Comparison of ENCODE assay signal across 19 cellular contexts in genomic region chr21:30996728-30997127, GRCh38. TPM values are rescaled to one million over a fixed set of nuclear protein-coding genes. Genes with fewer than 3 reads are reported as not detected.
DNase-seq lines count a peak whose midpoint lies in the region; ATAC-seq and TF ChIP-seq lines count a peak whose summit lies in the region.
"Had no signal": no experiment of that assay in that cellular context is flagged by ENCODE, and none has a peak within 500 bp of the region (broad histone marks: within the 10 kb centered on the region; RNA-seq: fewer than 3 reads in every experiment).

No MANE protein-coding gene starts in this region.

- H3K4me3 ChIP-seq in BLaER1, result no peak overlapping the region
- H3K4me3 ChIP-seq: BLaER1 treated with 17β-estradiol and CSF1 and Interleukin-3, amounts not matched to agents 10 nM and 100 nM; GM23248 had no signal

- DNase-seq in RWPE1 (ENCODE audit: low spot score), result peak; percentile 14
- DNase-seq in foreskin keratinocyte, result peak; percentile 15 to 53
- no peak for DNase-seq in omental fat pad (ENCODE audit: low spot score)
- DNase-seq in stimulated activated naive CD4-positive, alpha-beta T cell (lab: John Stamatoyannopoulos, UW), result no peak
- DNase-seq in NCI-H2171 treated with DMSO at 0.1 percent for 48 hours (lab: John Stamatoyannopoulos, UW), result no peak
- DNase-seq: 8988T; Calu3; CD8-positive, alpha-beta T cell; DMS79 treated with DMSO at 0.1 percent for 48 hours; GF-D8; GM23248; HCEC 1CT had no signal

- peak; percentile 76 for ATAC-seq in foreskin keratinocyte
- peak; percentile 54 for ATAC-seq in omental fat pad (ENCODE audit: low FRiP score)
- ATAC-seq in HG02885 (IDR thresholded peaks at IDR 0.05; ENCODE audit: poor library complexity, unreplicated experiment), result no peak
- ATAC-seq: CD8-positive, alpha-beta T cell; HepG2 had no signal

- peaks cover 20% of the 10 kb centered on the region for H3K4me1 ChIP-seq in BLaER1
- H3K4me1 ChIP-seq in foreskin keratinocyte, result no peaks in the 10 kb centered on the region

- 0 out of 2 replicates have a peak overlapping the region, but pooled peaks have one; percentile 18 for H3K4me2 ChIP-seq in BLaER1

- no peak overlapping the region for H3K9ac ChIP-seq in BLaER1
- H3K9ac ChIP-seq: BLaER1 treated with 17β-estradiol and CSF1 and Interleukin-3, amounts not matched to agents 10 nM and 100 nM; GM23248 had no signal

- no peaks in the 10 kb centered on the region for H3K9me3 ChIP-seq in BLaER1
- H3K9me3 ChIP-seq: BLaER1 treated with 17β-estradiol and CSF1 and Interleukin-3, amounts not matched to agents 10 nM and 100 nM had no signal

- POLR2A ChIA-PET in RWPE1 (lab: Yijun Ruan, JAX; ENCODE audit: low non-redundant PET), result no interaction called here

- CTCF ChIA-PET in RWPE1 (lab: Yijun Ruan, JAX), result no interaction called here

- no peaks in the 10 kb centered on the region for H3K36me3 ChIP-seq in BLaER1
- H3K36me3 ChIP-seq: BLaER1 treated with 17β-estradiol and CSF1 and Interleukin-3, amounts not matched to agents 10 nM and 100 nM had no signal

- TF ChIP-seq CTCF in RWPE1 (conservative IDR thresholded peaks at IDR 0.05; ENCODE audit: low read depth), result no peak
- TF ChIP-seq CTCF in foreskin keratinocyte (conservative IDR thresholded peaks at IDR 0.05), result no peak
- no peak for TF ChIP-seq CTCF in omental fat pad (IDR thresholded peaks at IDR 0.05)

- no peaks in the 10 kb centered on the region for H4K20me1 ChIP-seq in BLaER1
- H4K20me1 ChIP-seq: BLaER1 treated with 17β-estradiol and CSF1 and Interleukin-3, amounts not matched to agents 10 nM and 100 nM had no signal

- H3K27me3 ChIP-seq in BLaER1 (no peaks in the 10 kb centered on the region), foreskin keratinocyte (no peaks in the 10 kb centered on the region)
- H3K27me3 ChIP-seq: BLaER1 treated with 17β-estradiol and CSF1 and Interleukin-3, amounts not matched to agents 10 nM and 100 nM had no signal

- H3K27ac ChIP-seq in BLaER1, result no peak overlapping the region
- no peak overlapping the region for H3K27ac ChIP-seq in RWPE1
- H3K27ac ChIP-seq in foreskin keratinocyte, result no peak overlapping the region
- H3K27ac ChIP-seq: BLaER1 treated with 17β-estradiol and CSF1 and Interleukin-3, amounts not matched to agents 10 nM and 100 nM; GM23248 had no signal

RNA-seq across cellular contexts. Expression of gene KRTAP19-8, which starts 41.5 kb away (rescaled TPM):
- total RNA-seq in foreskin keratinocyte (not detected in 2 replicates), omental fat pad (not detected)
- polyA plus RNA-seq in foreskin keratinocyte, result not detected in 2 replicates
- total RNA-seq: A673; Calu3; CD8-positive, alpha-beta T cell; GM23248; HepG2 had no signal
- polyA plus RNA-seq: AG04450, GM23248, HepG2, IgD-negative memory B cell had no signal

Comparison
In these comparisons a context has a peak if more than half of its experiments do, and no peak if none do; other contexts are left out.
1. DNase-seq: peak in RWPE1 (single experiment) and foreskin keratinocyte (2 of 2); none in omental fat pad (single experiment), stimulated activated naive CD4-positive, alpha-beta T cell (0 of 6) and NCI-H2171 treated with DMSO at 0.1 percent for 48 hours (single experiment).